ENCODE assay signal across 8 cellular contexts in the genomic region with DNA sequence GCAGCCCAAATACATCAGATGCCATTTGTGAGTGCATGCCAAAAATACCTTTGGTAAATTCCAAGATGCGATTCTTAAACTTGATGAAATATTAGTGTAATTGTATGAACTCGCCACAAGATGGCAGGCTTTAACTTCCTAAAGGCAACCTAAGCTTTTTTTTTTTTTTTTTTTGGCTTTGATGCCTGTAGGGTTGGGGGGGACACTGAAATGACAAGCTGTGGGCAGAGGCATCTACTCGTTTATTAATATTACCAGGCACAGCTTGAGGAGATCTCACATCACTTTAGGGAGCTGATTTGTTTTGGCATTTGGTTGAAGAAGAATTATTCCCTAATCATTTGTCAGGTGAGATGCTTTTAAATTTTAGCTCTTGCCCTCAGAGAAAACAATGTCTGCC.
DNase-seq lines count a peak whose midpoint lies in the region; TF ChIP-seq lines count a peak whose summit lies in the region.
"Had no signal": no experiment of that assay in that cellular context is flagged by ENCODE, and none has a peak within 500 bp of the region (broad histone marks: within the 10 kb centered on the region; RNA-seq: fewer than 3 reads in every experiment).

No MANE protein-coding gene starts in this region.

- peaks cover 0 to 3% (median 0%) of the 10 kb centered on the region in 5 experiments for H3K9me3 Mint-ChIP-seq in brain
- H3K9me3 Mint-ChIP-seq: activated naive CD4-positive, alpha-beta T cell treated with anti-CD3 and anti-CD28 coated beads, Interleukin-2, amount 50 U/mL, for 24 hours had no signal

- H3K27me3 Mint-ChIP-seq in brain = peaks cover 5% of the 10 kb centered on the region
- H3K27me3 Mint-ChIP-seq: activated naive CD4-positive, alpha-beta T cell treated with anti-CD3 and anti-CD28 coated beads, Interleukin-2, amount 50 U/mL, for 24 hours had no signal

- no peak for TF ChIP-seq EP300 in sigmoid colon (IDR thresholded peaks at IDR 0.05)

- intact Hi-C loops in vagina (cut with DNase I) = no loop called here
- intact Hi-C loops in sigmoid colon (cut with DNase I) = no loop called here

- DNase-seq in DMS153 treated with DMSO at 0.1 percent for 48 hours (lab: John Stamatoyannopoulos, UW; ENCODE audit: unreplicated experiment) (peak; percentile 51), HCEC 1CT (peak; percentile 57), NCI-H510A treated with DMSO at 0.1 percent for 48 hours (lab: John Stamatoyannopoulos, UW) (peak; percentile 78), left kidney (ENCODE audit: low read depth, low spot score) (peak; percentile 79), vagina (ENCODE audit: extremely low spot score in 2 of 2) (no peak), sigmoid colon (no peak)

- no peaks in the 10 kb centered on the region for H3K36me3 ChIP-seq in vagina
- H3K36me3 ChIP-seq in sigmoid colon = no peaks in the 10 kb centered on the region

- H3K4me3 ChIP-seq in vagina = no peak overlapping the region
- H3K4me3 ChIP-seq in sigmoid colon = no peak overlapping the region

- peak overlapping the region in 3 of 5 experiments; percentile 48 to 63 (median 54) for H3K4me3 Mint-ChIP-seq in brain
- H3K4me3 Mint-ChIP-seq: activated naive CD4-positive, alpha-beta T cell treated with anti-CD3 and anti-CD28 coated beads, Interleukin-2, amount 50 U/mL, for 24 hours had no signal

- no peaks in the 10 kb centered on the region for H3K27me3 ChIP-seq in vagina
- H3K27me3 ChIP-seq in sigmoid colon = no peaks in the 10 kb centered on the region

- H3K27ac ChIP-seq in vagina = no peak overlapping the region
- no peak overlapping the region for H3K27ac ChIP-seq in sigmoid colon

- TF ChIP-seq POLR2A in vagina (IDR thresholded peaks at IDR 0.05) (no peak), sigmoid colon (IDR thresholded peaks at IDR 0.05) (no peak)

- TF ChIP-seq CTCF in brain (conservative IDR thresholded peaks at IDR 0.05) = peak; percentile 88 to 90
- peak; percentile 25 to 56 (median 54) for TF ChIP-seq CTCF in vagina (IDR thresholded peaks at IDR 0.05)
- peak in 2 of 4 experiments; percentile 40 to 64 for TF ChIP-seq CTCF in sigmoid colon (IDR thresholded peaks at IDR 0.05)

- H3K4me1 ChIP-seq in vagina (no peaks in the 10 kb centered on the region), sigmoid colon (no peaks in the 10 kb centered on the region)

- peaks cover 32% of the 10 kb centered on the region for H3K4me1 Mint-ChIP-seq in brain
- H3K4me1 Mint-ChIP-seq: activated naive CD4-positive, alpha-beta T cell treated with anti-CD3 and anti-CD28 coated beads, Interleukin-2, amount 50 U/mL, for 24 hours had no signal

- WGBS in sigmoid colon, 2 donors = 2 to 3% methylated on average over 3 of the region's 3 CpGs

- H3K36me3 Mint-ChIP-seq in brain = no peaks in the 10 kb centered on the region
- H3K36me3 Mint-ChIP-seq: activated naive CD4-positive, alpha-beta T cell treated with anti-CD3 and anti-CD28 coated beads, Interleukin-2, amount 50 U/mL, for 24 hours had no signal

- H3K27ac Mint-ChIP-seq in brain = peak overlapping the region in 4 of 5 experiments; percentile 8 to 58 (median 31)
- H3K27ac Mint-ChIP-seq: activated naive CD4-positive, alpha-beta T cell treated with anti-CD3 and anti-CD28 coated beads, Interleukin-2, amount 50 U/mL, for 24 hours had no signal

- H3K9me3 ChIP-seq in vagina (no peaks in the 10 kb centered on the region), sigmoid colon (no peaks in the 10 kb centered on the region)

Comparison
In these comparisons a context has a peak if more than half of its experiments do, and no peak if none do; other contexts are left out.
1. DNase-seq: peak in DMS153 treated with DMSO at 0.1 percent for 48 hours (single experiment), HCEC 1CT (single experiment), NCI-H510A treated with DMSO at 0.1 percent for 48 hours (single experiment) and left kidney (single experiment); none in vagina (0 of 2) and sigmoid colon (single experiment).